Comparison of ENCODE assay signal across 1 cellular context in genomic region chr4:187128971-187129370, GRCh38.
TF ChIP-seq lines count a peak whose summit lies in the region.

No MANE protein-coding gene starts in this region.

TF ChIP-seq in SK-N-SH treated with all-trans-retinoic acid at 6 μM for 48 hours, 23 proteins besides CTCF, POLR2A, EP300 and RAD21 (continued from another document):
- TF ChIP-seq, protein P1, sequence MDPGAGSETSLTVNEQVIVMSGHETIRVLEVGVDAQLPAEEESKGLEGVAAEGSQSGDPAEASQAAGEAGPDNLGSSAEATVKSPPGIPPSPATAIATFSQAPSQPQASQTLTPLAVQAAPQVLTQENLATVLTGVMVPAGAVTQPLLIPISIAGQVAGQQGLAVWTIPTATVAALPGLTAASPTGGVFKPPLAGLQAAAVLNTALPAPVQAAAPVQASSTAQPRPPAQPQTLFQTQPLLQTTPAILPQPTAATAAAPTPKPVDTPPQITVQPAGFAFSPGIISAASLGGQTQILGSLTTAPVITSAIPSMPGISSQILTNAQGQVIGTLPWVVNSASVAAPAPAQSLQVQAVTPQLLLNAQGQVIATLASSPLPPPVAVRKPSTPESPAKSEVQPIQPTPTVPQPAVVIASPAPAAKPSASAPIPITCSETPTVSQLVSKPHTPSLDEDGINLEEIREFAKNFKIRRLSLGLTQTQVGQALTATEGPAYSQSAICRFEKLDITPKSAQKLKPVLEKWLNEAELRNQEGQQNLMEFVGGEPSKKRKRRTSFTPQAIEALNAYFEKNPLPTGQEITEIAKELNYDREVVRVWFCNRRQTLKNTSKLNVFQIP (CRISPR knock-in tag; IDR thresholded peaks at IDR 0.05; ENCODE audit: borderline replicate concordance, low read depth), result no peak
- TF ChIP-seq ZC3H10 (CRISPR knock-in tag; IDR thresholded peaks at IDR 0.05), result no peak
- TF ChIP-seq SNAI2 (CRISPR knock-in tag; IDR thresholded peaks at IDR 0.05), result no peak
- TF ChIP-seq ESRRG (CRISPR knock-in tag; IDR thresholded peaks at IDR 0.05), result no peak
- no peak for TF ChIP-seq BACH2 (CRISPR knock-in tag; IDR thresholded peaks at IDR 0.05; ENCODE audit: borderline replicate concordance)
- TF ChIP-seq TSHZ2 (CRISPR knock-in tag; IDR thresholded peaks at IDR 0.05), result no peak
TF ChIP-seq in SK-N-SH treated with all-trans-retinoic acid at 6 μM for 48 hours: peak in this region for 0.
